9 cellular contexts compared by ENCODE assay signal in genomic region chr3:61564405-61565059, GRCh38. TPM values are rescaled to one million over a fixed set of nuclear protein-coding genes. Genes with fewer than 3 reads are reported as not detected.
DNase-seq lines count a peak whose midpoint lies in the region; ATAC-seq, FAIRE-seq and TF ChIP-seq lines count a peak whose summit lies in the region.
"Had no signal": no experiment of that assay in that cellular context is flagged by ENCODE, and none has a peak within 500 bp of the region (broad histone marks: within the 10 kb centered on the region; RNA-seq: fewer than 3 reads in every experiment).

No MANE protein-coding gene starts in this region.

- H3K9ac ChIP-seq in OCI-LY1 (ENCODE audit: low read length) (no peak overlapping the region), fibroblast of lung (ENCODE audit: insufficient read depth, low read length) (peak overlapping the region; percentile 59)

- TF ChIP-seq CTCF in GM10248 (IDR thresholded peaks at IDR 0.05; ENCODE audit: control extremely low read depth, extremely low read depth, low read depth, missing control alignments): peak; percentile 36
- TF ChIP-seq CTCF in OCI-LY1 (IDR thresholded peaks at IDR 0.05; ENCODE audit: low read length): peak; percentile 17; the same call in 1 of the 2 replicates
- peak; percentile 70 to 78 for TF ChIP-seq CTCF in fibroblast of lung (conservative IDR thresholded peaks at IDR 0.05 in 1 of 2, IDR thresholded peaks at IDR 0.05 in 1 of 2; ENCODE audit: low read depth in 1 of 2, low read length in 2 of 2)
- peak; percentile 28 for TF ChIP-seq CTCF in mucosa of descending colon (IDR thresholded peaks at IDR 0.05)

- H3K79me2 ChIP-seq in OCI-LY1 (ENCODE audit: insufficient read depth, low read length) (no peaks in the 10 kb centered on the region), fibroblast of lung (ENCODE audit: control insufficient read depth, insufficient read depth, low read length) (peaks cover 61% of the 10 kb centered on the region)

- H3F3A ChIP-seq in OCI-LY1 (ENCODE audit: insufficient read depth, low read length): no peaks in the 10 kb centered on the region

- DNase-seq in GM10248 (ENCODE audit: extremely low spot score): peak; percentile 34
- peak; percentile 63 to 81 for DNase-seq in fibroblast of lung (ENCODE audit: low read depth in 2 of 2)
- peak; percentile 82 to 88 (median 83) for DNase-seq in mucosa of descending colon
- peak; percentile 76 for DNase-seq in urothelium cell line (ENCODE audit: low spot score)
- DNase-seq in activated T-cell treated with anti-CD3 and anti-CD28 coated beads for 4 hours: no peak
- DNase-seq in NCI-H1048 (lab: John Stamatoyannopoulos, UW): no peak

- H3K4me2 ChIP-seq in OCI-LY1 (ENCODE audit: low read length) (no peak overlapping the region), fibroblast of lung (ENCODE audit: extremely low read depth, insufficient read depth, low read length) (peak overlapping the region; percentile 99)

- intact Hi-C loops in mucosa of descending colon (cut with DNase I, micrococcal nuclease): loop anchor here (10.0 kb wide), 3 partner anchors 80 to 620 kb away; no protein-coding TSS in a partner anchor

- CTCF ChIA-PET in GM10248 (lab: Yijun Ruan, JAX): interaction anchor here (0.7 to 1.8 kb wide), 5 partner anchors 9 to 624 kb away, joined by 3 to 8 read pairs (median 4); no protein-coding TSS in a partner anchor

- H3K27me3 ChIP-seq in OCI-LY1 (ENCODE audit: insufficient read depth, low read length) (no peaks in the 10 kb centered on the region), fibroblast of lung (ENCODE audit: control insufficient read depth, insufficient read depth, low read length) (no peaks in the 10 kb centered on the region)

- H3K9me3 ChIP-seq in OCI-LY1 (ENCODE audit: low read length) (no peaks in the 10 kb centered on the region), fibroblast of lung (ENCODE audit: control insufficient read depth, insufficient read depth, low read depth, low read length) (no peaks in the 10 kb centered on the region), mucosa of descending colon (no peaks in the 10 kb centered on the region)

- H3K4me3 ChIP-seq in OCI-LY1 (ENCODE audit: low read depth, low read length, poor library complexity, severe bottlenecking): no peak overlapping the region
- H3K4me3 ChIP-seq in fibroblast of lung (replicated peaks in 1 of 4; ENCODE audit: control extremely low read depth in 1 of 4, insufficient read depth in 1 of 4, low read depth in 3 of 4, low read length in 4 of 4): peak overlapping the region; percentile 89 to 92 (median 89)
- no peak overlapping the region for H3K4me3 ChIP-seq in mucosa of descending colon

- FAIRE-seq in urothelium cell line (lab: Jason Lieb, UNC): no peak
- FAIRE-seq: TTC549 had no signal

- H3K9me2 ChIP-seq in OCI-LY1 (ENCODE audit: low read depth, low read length): no peaks in the 10 kb centered on the region

- H3K27ac ChIP-seq in OCI-LY1 (ENCODE audit: low read depth, low read length, poor library complexity, severe bottlenecking) (no peak overlapping the region), fibroblast of lung (ENCODE audit: insufficient read depth, low read length) (peak overlapping the region; percentile 71)

- no peak overlapping the region for H2AFZ ChIP-seq in OCI-LY1 (ENCODE audit: low read length)
- H2AFZ ChIP-seq in fibroblast of lung (ENCODE audit: low read length): peak overlapping the region; percentile 48

- H3K4me1 ChIP-seq in OCI-LY1 (ENCODE audit: insufficient read depth, low read length, severe bottlenecking) (no peaks in the 10 kb centered on the region), fibroblast of lung (ENCODE audit: control insufficient read depth, extremely low read depth, insufficient read depth, low read length) (peaks cover 5% of the 10 kb centered on the region), mucosa of descending colon (ENCODE audit: low read depth) (no peaks in the 10 kb centered on the region)

- peak; percentile 54 for ATAC-seq in mucosa of descending colon
- no peak for ATAC-seq in GM21737 (IDR thresholded peaks at IDR 0.05; ENCODE audit: unreplicated experiment)

- no peaks in the 10 kb centered on the region for H4K20me1 ChIP-seq in OCI-LY1 (ENCODE audit: insufficient read depth, low read length)
- H4K20me1 ChIP-seq in fibroblast of lung (ENCODE audit: control insufficient read depth, extremely low read depth, insufficient read depth, low read length): no peaks in the 10 kb centered on the region

- POLR2A ChIA-PET in GM10248 (lab: Yijun Ruan, JAX): no interaction called here

- H3K36me3 ChIP-seq in OCI-LY1 (ENCODE audit: insufficient read depth, low read length) (no peaks in the 10 kb centered on the region), fibroblast of lung (ENCODE audit: control insufficient read depth, insufficient read depth, low read length) (no peaks in the 10 kb centered on the region), mucosa of descending colon (ENCODE audit: low read depth) (no peaks in the 10 kb centered on the region)

RNA-seq across cellular contexts. Expression of gene PTPRG, which starts 3.2 kb away (rescaled TPM):
- total RNA-seq in fibroblast of lung (64.5 and 97.9 TPM in 2 replicates), mucosa of descending colon (10 to 100 TPM; 28.9 to 54.7 (median 40.4) TPM)
- 31.7 and 67.0 TPM in 2 replicates for polyA plus RNA-seq in fibroblast of lung
- polyA plus RNA-seq in fibroblast of lung (2012): 22.6 and 47.6 TPM in 2 replicates
- 68.2 and 98.8 TPM in 2 replicates for polyA minus RNA-seq in fibroblast of lung (ENCODE audit: low replicate concordance)

Comparison
In these comparisons a context has a peak if more than half of its experiments do, and no peak if none do; other contexts are left out.
1. DNase-seq: peak in GM10248 (single experiment), fibroblast of lung (2 of 2), mucosa of descending colon (3 of 3) and urothelium cell line (single experiment); none in activated T-cell treated with anti-CD3 and anti-CD28 coated beads for 4 hours (single experiment) and NCI-H1048 (single experiment).
2. CTCF ChIP-seq: peak in every context shown above with its lines; median percentile 74 in fibroblast of lung; 36 in GM10248; 28 in mucosa of descending colon; 17 in OCI-LY1.
3. H3K4me3 ChIP-seq: peak in fibroblast of lung (4 of 4); none in OCI-LY1 (single experiment) and mucosa of descending colon (single experiment).